In genomic region chr3:128698211-128699011, GRCh38 we compare ENCODE assay signal across 8 cellular contexts. TPM values are rescaled to one million over a fixed set of nuclear protein-coding genes. Genes with fewer than 3 reads are reported as not detected.
DNase-seq lines count a peak whose midpoint lies in the region; ATAC-seq and TF ChIP-seq lines count a peak whose summit lies in the region.

No MANE protein-coding gene starts in this region.

- DNase-seq in activated CD4-positive, alpha-beta T cell treated with anti-CD3 and anti-CD28 coated beads for 36 hours, result peak; percentile 44
- no peak for DNase-seq in activated CD4-positive, alpha-beta T cell treated with anti-CD3 and anti-CD28 coated beads for 1 hour
- DNase-seq in WTC11 (ENCODE audit: low spot score) (peak; percentile 57), ecto neural progenitor cell (ENCODE audit: low spot score) (peak; percentile 73), right lobe of liver (peak; percentile 58 to 63 (median 59))
- DNase-seq in stimulated activated naive CD8-positive, alpha-beta T cell treated with anti-CD3 and anti-CD28 coated beads, Interleukin-15, Interleukin-2, amounts not matched to agents 100 U/mL and 50 U/mL, for 24 hours, result peak; percentile 44

- H3K27me3 ChIP-seq in right lobe of liver, result no peaks in the 10 kb centered on the region

- H3K9me3 Mint-ChIP-seq in activated CD4-positive, alpha-beta T cell treated with anti-CD3 and anti-CD28 coated beads for 36 hours (ENCODE audit: low read depth), result no peaks in the 10 kb centered on the region
- H3K9me3 Mint-ChIP-seq in WTC11, result no peaks in the 10 kb centered on the region

- H3K4me1 Mint-ChIP-seq in activated CD4-positive, alpha-beta T cell treated with anti-CD3 and anti-CD28 coated beads for 36 hours, result peaks cover 2% of the 10 kb centered on the region
- H3K4me1 Mint-ChIP-seq in WTC11, result no peaks in the 10 kb centered on the region

- intact Hi-C loops in activated CD4-positive, alpha-beta T cell treated with anti-CD3 and anti-CD28 coated beads for 36 hours (cut with DNase I, micrococcal nuclease), result no loop called here
- intact Hi-C loops in right lobe of liver (cut with DNase I), result no loop called here

- H3K27ac Mint-ChIP-seq in activated CD4-positive, alpha-beta T cell treated with anti-CD3 and anti-CD28 coated beads for 36 hours, result no peak overlapping the region
- no peak overlapping the region for H3K27ac Mint-ChIP-seq in WTC11

- H3K27ac ChIP-seq in right lobe of liver, result peak overlapping the region in 1 of 3 donors; percentile 6

- H3K4me3 ChIP-seq in right lobe of liver, result peak overlapping the region; percentile 50 to 59 (median 56)

- H3K4me1 ChIP-seq in right lobe of liver, result no peaks in the 10 kb centered on the region

- peak overlapping the region; percentile 59 for H3K4me3 Mint-ChIP-seq in activated CD4-positive, alpha-beta T cell treated with anti-CD3 and anti-CD28 coated beads for 36 hours
- H3K4me3 Mint-ChIP-seq in WTC11, result peak overlapping the region; percentile 64

- WGBS in right lobe of liver (ENCODE audit: insufficient coverage, low coverage, low lambda C conversion rate, missing lambda C conversion rate), result 1% methylated on average over 36 of the region's 53 CpGs

- TF ChIP-seq CTCF in WTC11 (IDR thresholded peaks at IDR 0.05) (no peak), right lobe of liver (IDR thresholded peaks at IDR 0.05) (no peak)

- H3K9me3 ChIP-seq in right lobe of liver, result no peaks in the 10 kb centered on the region

- ATAC-seq in activated CD4-positive, alpha-beta T cell treated with anti-CD3 and anti-CD28 coated beads for 36 hours, result peak; percentile 71
- peak; percentile 77 for ATAC-seq in WTC11
- ATAC-seq in right lobe of liver, result peak; percentile 82 to 88 (median 84)
- ATAC-seq in stimulated activated naive CD8-positive, alpha-beta T cell treated with anti-CD3 and anti-CD28 coated beads, Interleukin-15, Interleukin-2, amounts not matched to agents 100 U/mL and 50 U/mL, for 24 hours, result peak; percentile 74
- ATAC-seq in GM18907 (IDR thresholded peaks at IDR 0.05; ENCODE audit: unreplicated experiment), result no peak
- ATAC-seq in HG02973 (IDR thresholded peaks at IDR 0.05; ENCODE audit: unreplicated experiment), result no peak

- H3K36me3 ChIP-seq in right lobe of liver, result no peaks in the 10 kb centered on the region

- TF ChIP-seq POLR2A in right lobe of liver (IDR thresholded peaks at IDR 0.05), result no peak

- CTCF ChIA-PET in activated CD4-positive, alpha-beta T cell treated with anti-CD3 and anti-CD28 coated beads for 36 hours (lab: Charles Lee), result interaction anchor here (0.5 to 2.5 kb wide), 3 partner anchors 18 to 585 kb away, joined by 3 to 12 read pairs (median 4); no protein-coding TSS in a partner anchor
- CTCF ChIA-PET in WTC11 (lab: Charles Lee), result interaction anchor here (0.9 to 1.7 kb wide), 4 partner anchors 11 to 90 kb away, joined by 3 to 9 read pairs (median 3); no protein-coding TSS in a partner anchor

- POLR2A ChIA-PET in activated CD4-positive, alpha-beta T cell treated with anti-CD3 and anti-CD28 coated beads for 36 hours (lab: Charles Lee), result no interaction called here
- POLR2A ChIA-PET in WTC11 (lab: Charles Lee), result interaction anchor here (0.7 to 1.9 kb wide), 2 partner anchors 18 to 477 kb away, joined by 5 to 6 read pairs; no protein-coding TSS in a partner anchor

- no peaks in the 10 kb centered on the region for H3K27me3 Mint-ChIP-seq in activated CD4-positive, alpha-beta T cell treated with anti-CD3 and anti-CD28 coated beads for 36 hours
- peaks cover 7% of the 10 kb centered on the region for H3K27me3 Mint-ChIP-seq in WTC11 (ENCODE audit: low read depth)

- no peaks in the 10 kb centered on the region for H3K36me3 Mint-ChIP-seq in activated CD4-positive, alpha-beta T cell treated with anti-CD3 and anti-CD28 coated beads for 36 hours (ENCODE audit: low read depth)
- H3K36me3 Mint-ChIP-seq in WTC11, result no peaks in the 10 kb centered on the region

TF ChIP-seq in WTC11, 78 proteins besides CTCF, POLR2A, EP300 and RAD21:
- TF ChIP-seq, protein P1, sequence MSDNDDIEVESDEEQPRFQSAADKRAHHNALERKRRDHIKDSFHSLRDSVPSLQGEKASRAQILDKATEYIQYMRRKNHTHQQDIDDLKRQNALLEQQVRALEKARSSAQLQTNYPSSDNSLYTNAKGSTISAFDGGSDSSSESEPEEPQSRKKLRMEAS (CRISPR knock-in tag; IDR thresholded peaks at IDR 0.05), result peak; percentile 42; the same call in 1 of the 2 replicates
- TF ChIP-seq TCF7 (CRISPR knock-in tag; IDR thresholded peaks at IDR 0.05; ENCODE audit: low read depth), result no peak
- TF ChIP-seq EMX1 (CRISPR knock-in tag; IDR thresholded peaks at IDR 0.05), result no peak
- peak; percentile 47; the same call in 1 of the 2 replicates for TF ChIP-seq ZNF423 (CRISPR knock-in tag; IDR thresholded peaks at IDR 0.05)
- TF ChIP-seq, protein P2, sequence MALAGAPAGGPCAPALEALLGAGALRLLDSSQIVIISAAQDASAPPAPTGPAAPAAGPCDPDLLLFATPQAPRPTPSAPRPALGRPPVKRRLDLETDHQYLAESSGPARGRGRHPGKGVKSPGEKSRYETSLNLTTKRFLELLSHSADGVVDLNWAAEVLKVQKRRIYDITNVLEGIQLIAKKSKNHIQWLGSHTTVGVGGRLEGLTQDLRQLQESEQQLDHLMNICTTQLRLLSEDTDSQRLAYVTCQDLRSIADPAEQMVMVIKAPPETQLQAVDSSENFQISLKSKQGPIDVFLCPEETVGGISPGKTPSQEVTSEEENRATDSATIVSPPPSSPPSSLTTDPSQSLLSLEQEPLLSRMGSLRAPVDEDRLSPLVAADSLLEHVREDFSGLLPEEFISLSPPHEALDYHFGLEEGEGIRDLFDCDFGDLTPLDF (CRISPR knock-in tag; IDR thresholded peaks at IDR 0.05), result no peak
- TF ChIP-seq, protein P3, sequence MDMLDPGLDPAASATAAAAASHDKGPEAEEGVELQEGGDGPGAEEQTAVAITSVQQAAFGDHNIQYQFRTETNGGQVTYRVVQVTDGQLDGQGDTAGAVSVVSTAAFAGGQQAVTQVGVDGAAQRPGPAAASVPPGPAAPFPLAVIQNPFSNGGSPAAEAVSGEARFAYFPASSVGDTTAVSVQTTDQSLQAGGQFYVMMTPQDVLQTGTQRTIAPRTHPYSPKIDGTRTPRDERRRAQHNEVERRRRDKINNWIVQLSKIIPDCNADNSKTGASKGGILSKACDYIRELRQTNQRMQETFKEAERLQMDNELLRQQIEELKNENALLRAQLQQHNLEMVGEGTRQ (CRISPR knock-in tag; IDR thresholded peaks at IDR 0.05), result no peak
- TF ChIP-seq, protein P4, sequence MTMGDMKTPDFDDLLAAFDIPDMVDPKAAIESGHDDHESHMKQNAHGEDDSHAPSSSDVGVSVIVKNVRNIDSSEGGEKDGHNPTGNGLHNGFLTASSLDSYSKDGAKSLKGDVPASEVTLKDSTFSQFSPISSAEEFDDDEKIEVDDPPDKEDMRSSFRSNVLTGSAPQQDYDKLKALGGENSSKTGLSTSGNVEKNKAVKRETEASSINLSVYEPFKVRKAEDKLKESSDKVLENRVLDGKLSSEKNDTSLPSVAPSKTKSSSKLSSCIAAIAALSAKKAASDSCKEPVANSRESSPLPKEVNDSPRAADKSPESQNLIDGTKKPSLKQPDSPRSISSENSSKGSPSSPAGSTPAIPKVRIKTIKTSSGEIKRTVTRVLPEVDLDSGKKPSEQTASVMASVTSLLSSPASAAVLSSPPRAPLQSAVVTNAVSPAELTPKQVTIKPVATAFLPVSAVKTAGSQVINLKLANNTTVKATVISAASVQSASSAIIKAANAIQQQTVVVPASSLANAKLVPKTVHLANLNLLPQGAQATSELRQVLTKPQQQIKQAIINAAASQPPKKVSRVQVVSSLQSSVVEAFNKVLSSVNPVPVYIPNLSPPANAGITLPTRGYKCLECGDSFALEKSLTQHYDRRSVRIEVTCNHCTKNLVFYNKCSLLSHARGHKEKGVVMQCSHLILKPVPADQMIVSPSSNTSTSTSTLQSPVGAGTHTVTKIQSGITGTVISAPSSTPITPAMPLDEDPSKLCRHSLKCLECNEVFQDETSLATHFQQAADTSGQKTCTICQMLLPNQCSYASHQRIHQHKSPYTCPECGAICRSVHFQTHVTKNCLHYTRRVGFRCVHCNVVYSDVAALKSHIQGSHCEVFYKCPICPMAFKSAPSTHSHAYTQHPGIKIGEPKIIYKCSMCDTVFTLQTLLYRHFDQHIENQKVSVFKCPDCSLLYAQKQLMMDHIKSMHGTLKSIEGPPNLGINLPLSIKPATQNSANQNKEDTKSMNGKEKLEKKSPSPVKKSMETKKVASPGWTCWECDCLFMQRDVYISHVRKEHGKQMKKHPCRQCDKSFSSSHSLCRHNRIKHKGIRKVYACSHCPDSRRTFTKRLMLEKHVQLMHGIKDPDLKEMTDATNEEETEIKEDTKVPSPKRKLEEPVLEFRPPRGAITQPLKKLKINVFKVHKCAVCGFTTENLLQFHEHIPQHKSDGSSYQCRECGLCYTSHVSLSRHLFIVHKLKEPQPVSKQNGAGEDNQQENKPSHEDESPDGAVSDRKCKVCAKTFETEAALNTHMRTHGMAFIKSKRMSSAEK (CRISPR knock-in tag; IDR thresholded peaks at IDR 0.05; ENCODE audit: borderline replicate concordance), result no peak
- no peak for TF ChIP-seq ZNF671 (CRISPR knock-in tag; IDR thresholded peaks at IDR 0.05)
- TF ChIP-seq, protein P5, sequence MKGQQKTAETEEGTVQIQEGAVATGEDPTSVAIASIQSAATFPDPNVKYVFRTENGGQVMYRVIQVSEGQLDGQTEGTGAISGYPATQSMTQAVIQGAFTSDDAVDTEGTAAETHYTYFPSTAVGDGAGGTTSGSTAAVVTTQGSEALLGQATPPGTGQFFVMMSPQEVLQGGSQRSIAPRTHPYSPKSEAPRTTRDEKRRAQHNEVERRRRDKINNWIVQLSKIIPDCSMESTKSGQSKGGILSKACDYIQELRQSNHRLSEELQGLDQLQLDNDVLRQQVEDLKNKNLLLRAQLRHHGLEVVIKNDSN (CRISPR knock-in tag; IDR thresholded peaks at IDR 0.05), result no peak

RNA-seq across cellular contexts. Expression of gene RAB7A, which starts 27.6 kb away (rescaled TPM):
- total RNA-seq in activated CD4-positive, alpha-beta T cell treated with anti-CD3 and anti-CD28 coated beads for 36 hours, result 100 to 1,000 TPM; 297 to 534 TPM
- total RNA-seq in WTC11 (2021) (166 to 184 TPM (median 184 TPM) in 3 replicates), right lobe of liver (100 to 1,000 TPM in 4 of 6 experiments, 10 to 100 TPM in 2; 84.0 to 145 (median 119) TPM)

RNA-seq across cellular contexts. Expression of gene RPN1, which starts 47.8 kb away (rescaled TPM):
- 100 to 1,000 TPM; 138 to 153 TPM for total RNA-seq in activated CD4-positive, alpha-beta T cell treated with anti-CD3 and anti-CD28 coated beads for 36 hours
- 153 to 163 TPM (median 160 TPM) in 3 replicates for total RNA-seq in WTC11 (2021)
- 100 to 1,000 TPM in 5 of 6 experiments, 10 to 100 TPM in 1; 94.4 to 244 (median 190) TPM for total RNA-seq in right lobe of liver

Comparison
In these comparisons a context has a peak if more than half of its experiments do, and no peak if none do; other contexts are left out.
1. ATAC-seq: peak in activated CD4-positive, alpha-beta T cell treated with anti-CD3 and anti-CD28 coated beads for 36 hours (single experiment), WTC11 (single experiment), right lobe of liver (4 of 4) and stimulated activated naive CD8-positive, alpha-beta T cell treated with anti-CD3 and anti-CD28 coated beads, Interleukin-15, Interleukin-2, amounts not matched to agents 100 U/mL and 50 U/mL, for 24 hours (single experiment); none in GM18907 (single experiment) and HG02973 (single experiment).